ENCODE assay signal across 24 cellular contexts in genomic region chr19:12873891-12874745, GRCh38. TPM values are rescaled to one million over a fixed set of nuclear protein-coding genes. Genes with fewer than 3 reads are reported as not detected.
A peak's percentile ranks its signal among the peaks of the same experiment; 100 is the strongest.
DNase-seq lines count a peak whose midpoint lies in the region; ATAC-seq, FAIRE-seq and TF ChIP-seq lines count a peak whose summit lies in the region.
"Had no signal": no experiment of that assay in that cellular context is flagged by ENCODE, and none has a peak within 500 bp of the region (broad histone marks: within the 10 kb centered on the region; RNA-seq: fewer than 3 reads in every experiment).

No MANE protein-coding gene starts in this region.

- 95% methylated on average over 86 of the region's 86 CpGs for WGBS in thymus

- in situ Hi-C loops in HAP-1 (cut with MboI; ENCODE audit: low sequenced_read_pairs): no loop called here

- POLR2A ChIA-PET in RWPE1 (lab: Yijun Ruan, JAX; ENCODE audit: low non-redundant PET): interaction anchor here (0.6 kb wide), 1 partner anchor 187 kb away, joined by 3 read pairs; no protein-coding TSS in a partner anchor

- no peaks in the 10 kb centered on the region for H3K27me3 Mint-ChIP-seq in activated naive CD8-positive, alpha-beta T cell treated with anti-CD3 and anti-CD28 coated beads, Interleukin-2, amount 50 U/mL, for 24 hours
- H3K27me3 Mint-ChIP-seq in activated naive CD8-positive, alpha-beta T cell treated with anti-CD3 and anti-CD28 coated beads for 36 hours: no peaks in the 10 kb centered on the region

- ATAC-seq in activated naive CD8-positive, alpha-beta T cell treated with anti-CD3 and anti-CD28 coated beads, Interleukin-2, amount 50 U/mL, for 24 hours: peak; percentile 8
- ATAC-seq in left colon: peak; percentile 3

- peak overlapping the region; percentile 56; the same call in 1 of the 2 replicates for H3K27ac ChIP-seq in RWPE1
- H3K27ac ChIP-seq in thymus (ENCODE audit: low read depth): peak overlapping the region; percentile 31
- H3K27ac ChIP-seq: GM23248, heart left ventricle, HL-60, skin epidermis, tibial nerve had no signal

- H3K4me3 Mint-ChIP-seq in activated naive CD8-positive, alpha-beta T cell treated with anti-CD3 and anti-CD28 coated beads, Interleukin-2, amount 50 U/mL, for 24 hours: no peak overlapping the region
- H3K4me3 Mint-ChIP-seq in activated naive CD8-positive, alpha-beta T cell treated with anti-CD3 and anti-CD28 coated beads for 36 hours: no peak overlapping the region

- no peaks in the 10 kb centered on the region for H3K4me1 Mint-ChIP-seq in activated naive CD8-positive, alpha-beta T cell treated with anti-CD3 and anti-CD28 coated beads, Interleukin-2, amount 50 U/mL, for 24 hours
- H3K4me1 Mint-ChIP-seq in activated naive CD8-positive, alpha-beta T cell treated with anti-CD3 and anti-CD28 coated beads for 36 hours: no peaks in the 10 kb centered on the region

- no peak for TF ChIP-seq CTCF in RWPE1 (conservative IDR thresholded peaks at IDR 0.05; ENCODE audit: low read depth)

- no peak overlapping the region for H3K27ac Mint-ChIP-seq in activated naive CD8-positive, alpha-beta T cell treated with anti-CD3 and anti-CD28 coated beads, Interleukin-2, amount 50 U/mL, for 24 hours
- no peak overlapping the region for H3K27ac Mint-ChIP-seq in activated naive CD8-positive, alpha-beta T cell treated with anti-CD3 and anti-CD28 coated beads for 36 hours

- no peak overlapping the region for H3K4me3 ChIP-seq in thymus (ENCODE audit: low read length)
- no peak overlapping the region for H3K4me3 ChIP-seq in HAP-1
- H3K4me3 ChIP-seq: GM23248, mucosa of descending colon, tibial nerve had no signal

- CTCF ChIA-PET in RWPE1 (lab: Yijun Ruan, JAX): interaction anchor here (0.6 to 0.8 kb wide), 3 partner anchors 13 to 183 kb away, joined by 3 to 5 read pairs (median 4); no protein-coding TSS in a partner anchor

- DNase-seq in activated naive CD8-positive, alpha-beta T cell treated with anti-CD3 and anti-CD28 coated beads, Interleukin-2, amount 50 U/mL, for 24 hours: no peak
- no peak for DNase-seq in activated naive CD8-positive, alpha-beta T cell treated with anti-CD3 and anti-CD28 coated beads for 36 hours
- DNase-seq in RWPE1 (ENCODE audit: low spot score) (no peak), left colon (no peak), urothelium cell line (ENCODE audit: low spot score) (no peak), HAP-1 (ENCODE audit: low spot score in 2 of 2) (no peak), SKM-1 (lab: John Stamatoyannopoulos, UW; ENCODE audit: unreplicated experiment) (no peak)
- DNase-seq: EL, GM23248, NCI-H1436 treated with DMSO at 0.1 percent for 48 hours, NCI-H526 had no signal

- intact Hi-C loops in left colon (cut with DNase I, micrococcal nuclease): no loop called here

- H3K36me3 ChIP-seq in thymus (ENCODE audit: control insufficient read depth, insufficient read depth) (peaks cover 38% of the 10 kb centered on the region), HAP-1 (replicated peaks) (peaks cover 26% of the 10 kb centered on the region)

- no peaks in the 10 kb centered on the region for H3K27me3 ChIP-seq in thymus (ENCODE audit: control insufficient read depth, insufficient read depth)
- H3K27me3 ChIP-seq in HAP-1 (ENCODE audit: low read depth): no peaks in the 10 kb centered on the region
- H3K27me3 ChIP-seq: tibial nerve had no signal

- H3K9me3 ChIP-seq in thymus (ENCODE audit: control insufficient read depth): no peaks in the 10 kb centered on the region
- H3K9me3 ChIP-seq in HAP-1: no peaks in the 10 kb centered on the region
- H3K9me3 ChIP-seq: heart left ventricle, mucosa of descending colon, tibial nerve had no signal

- no peak for FAIRE-seq in urothelium cell line (lab: Jason Lieb, UNC)
- FAIRE-seq: A204.1 had no signal

- H3K4me1 ChIP-seq in thymus (ENCODE audit: control insufficient read depth, insufficient read depth, low read length) (no peaks in the 10 kb centered on the region), HAP-1 (no peaks in the 10 kb centered on the region)
- H3K4me1 ChIP-seq: tibial nerve had no signal

- peaks cover 4% of the 10 kb centered on the region for H3K9me3 Mint-ChIP-seq in activated naive CD8-positive, alpha-beta T cell treated with anti-CD3 and anti-CD28 coated beads, Interleukin-2, amount 50 U/mL, for 24 hours
- H3K9me3 Mint-ChIP-seq in activated naive CD8-positive, alpha-beta T cell treated with anti-CD3 and anti-CD28 coated beads for 36 hours: peaks cover 7% of the 10 kb centered on the region

- peaks cover 14% of the 10 kb centered on the region for H3K36me3 Mint-ChIP-seq in activated naive CD8-positive, alpha-beta T cell treated with anti-CD3 and anti-CD28 coated beads, Interleukin-2, amount 50 U/mL, for 24 hours (ENCODE audit: low read depth)
- peaks cover 22% of the 10 kb centered on the region for H3K36me3 Mint-ChIP-seq in activated naive CD8-positive, alpha-beta T cell treated with anti-CD3 and anti-CD28 coated beads for 36 hours

RNA-seq across cellular contexts. Expression of gene DNASE2, which starts 7.1 kb away (rescaled TPM):
- 10 to 100 TPM; 21.5 to 22.2 TPM for total RNA-seq in activated naive CD8-positive, alpha-beta T cell treated with anti-CD3 and anti-CD28 coated beads for 36 hours
- total RNA-seq in left colon: 10 to 100 TPM; 27.7 to 39.4 TPM
- 20.8 TPM for polyA plus RNA-seq in thymus

RNA-seq across cellular contexts. Expression of gene KLF1, which starts 12.9 kb away (rescaled TPM):
- under 1 TPM; 0.34 to 0.39 TPM for total RNA-seq in activated naive CD8-positive, alpha-beta T cell treated with anti-CD3 and anti-CD28 coated beads for 36 hours
- total RNA-seq in left colon: not detected
- polyA plus RNA-seq in thymus: 0.09 TPM
- total RNA-seq: fibroblast of villous mesenchyme, left ventricle myocardium superior, M059J, mucosa of descending colon, pulmonary artery endothelial cell, RPMI7951, tibial nerve had no signal
- polyA plus RNA-seq: GM23248, heart left ventricle had no signal

RNA-seq across cellular contexts. Expression of gene GCDH, which starts 16.8 kb away (rescaled TPM):
- 10 to 100 TPM; 41.2 to 42.5 TPM for total RNA-seq in activated naive CD8-positive, alpha-beta T cell treated with anti-CD3 and anti-CD28 coated beads for 36 hours
- total RNA-seq in left colon: 10 to 100 TPM; 20.8 to 22.8 TPM
- 33.6 TPM for polyA plus RNA-seq in thymus

RNA-seq across cellular contexts. Expression of gene MAST1, which starts 35.8 kb away (rescaled TPM):
- total RNA-seq in activated naive CD8-positive, alpha-beta T cell treated with anti-CD3 and anti-CD28 coated beads for 36 hours: 1 to 10 TPM; 1.2 to 2.0 TPM
- total RNA-seq in left colon: 1 to 10 TPM in 1 of 2 donors, under 1 TPM in 1; 0.82 to 1.4 TPM
- 0.91 TPM for polyA plus RNA-seq in thymus
- total RNA-seq: GM23248, tibial nerve had no signal

RNA-seq across cellular contexts. Expression of gene RTBDN, which starts 39.7 kb away (rescaled TPM):
- total RNA-seq in activated naive CD8-positive, alpha-beta T cell treated with anti-CD3 and anti-CD28 coated beads for 36 hours: not detected
- total RNA-seq in left colon: under 1 TPM in 1 of 2 donors, not detected in 1; 0.49 TPM
- 1.6 TPM for polyA plus RNA-seq in thymus
- total RNA-seq: cardiac septum, fibroblast of villous mesenchyme, GM23248, heart left ventricle, left ventricle myocardium superior, pulmonary artery endothelial cell, RPMI7951, tibial nerve had no signal
- polyA plus RNA-seq: GM23248, heart left ventricle had no signal
